Comparison of ENCODE assay signal across 8 cellular contexts in the genomic region with DNA sequence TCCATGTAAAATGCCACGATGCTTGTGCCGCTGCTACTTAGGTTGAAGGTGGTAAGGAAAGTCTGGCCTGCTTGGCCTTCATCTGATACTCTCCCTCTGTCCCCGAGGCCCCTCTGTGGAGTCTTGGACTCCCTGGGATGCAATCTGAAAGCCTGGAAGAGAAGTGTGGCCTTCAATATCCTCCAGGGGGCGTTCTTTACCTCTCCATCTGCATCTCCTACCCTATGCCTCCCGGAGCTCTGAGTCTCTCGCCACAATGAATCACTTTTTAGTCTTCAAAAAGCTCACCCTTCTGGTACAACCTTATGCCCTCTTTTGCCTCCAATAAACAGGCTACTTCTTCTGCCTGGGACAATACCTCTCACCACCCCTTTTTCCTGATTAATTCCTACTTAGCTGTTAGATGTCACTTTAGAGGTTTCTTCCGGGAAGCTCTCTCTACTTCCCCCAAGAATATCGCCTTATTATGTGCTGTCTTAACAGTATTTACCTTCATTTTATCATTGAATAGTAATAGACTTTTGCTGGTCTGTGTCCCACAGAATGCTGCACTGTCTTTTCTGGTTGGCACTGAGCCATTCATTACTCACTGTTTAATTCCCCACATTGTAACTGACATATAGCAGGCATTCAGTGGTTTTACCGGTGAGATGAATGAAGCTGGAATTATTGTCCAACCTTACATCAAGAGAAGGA. TPM values are rescaled to one million over a fixed set of nuclear protein-coding genes. Genes with fewer than 3 reads are reported as not detected.
DNase-seq lines count a peak whose midpoint lies in the region; ATAC-seq and TF ChIP-seq lines count a peak whose summit lies in the region.

No MANE protein-coding gene starts in this region.

- H3K36me3 ChIP-seq in right lobe of liver = no peaks in the 10 kb centered on the region

- H3K27ac Mint-ChIP-seq in activated B cell treated with CpG ODN at 0.5 μM for 24 hours = no peak overlapping the region
- H3K27ac Mint-ChIP-seq in dendritic cell treated with granulocyte-macrophage colony-stimulating factor and Interleukin-4, amounts not matched to agents 40 ng/mL and 50 ng/mL, for 4 days = no peak overlapping the region
- H3K27ac Mint-ChIP-seq in stimulated activated memory B cell treated with anti-CD40 and anti-IgM and Interleukin-4, amounts not matched to agents 10 μg/mL and 1 μg/mL and 100 μg/mL, for 72 hours = no peak overlapping the region

- no peaks in the 10 kb centered on the region for H3K9me3 ChIP-seq in right lobe of liver

- no peak overlapping the region for H3K27ac ChIP-seq in right lobe of liver

- H3K4me3 ChIP-seq in right lobe of liver = no peak overlapping the region

- CTCF ChIA-PET in activated B cell treated with CpG ODN at 0.5 μM for 24 hours (lab: Charles Lee) = interaction anchor here (0.5 to 1.7 kb wide), 20 partner anchors 8 to 1709 kb away, joined by 3 to 16 read pairs (median 4); partner anchors contain the start of gene ATG5

- no peaks in the 10 kb centered on the region for H3K9me3 Mint-ChIP-seq in activated B cell treated with CpG ODN at 0.5 μM for 24 hours
- no peaks in the 10 kb centered on the region for H3K9me3 Mint-ChIP-seq in dendritic cell treated with granulocyte-macrophage colony-stimulating factor and Interleukin-4, amounts not matched to agents 40 ng/mL and 50 ng/mL, for 4 days
- no peaks in the 10 kb centered on the region for H3K9me3 Mint-ChIP-seq in stimulated activated memory B cell treated with anti-CD40 and anti-IgM and Interleukin-4, amounts not matched to agents 10 μg/mL and 1 μg/mL and 100 μg/mL, for 72 hours

- no peaks in the 10 kb centered on the region for H3K4me1 ChIP-seq in right lobe of liver

- no peaks in the 10 kb centered on the region for H3K27me3 ChIP-seq in right lobe of liver

- POLR2A ChIA-PET in activated B cell treated with CpG ODN at 0.5 μM for 24 hours (lab: Charles Lee) = no interaction called here

- 25% methylated on average over 9 of the region's 9 CpGs for WGBS in right lobe of liver (ENCODE audit: insufficient coverage, low coverage, low lambda C conversion rate, missing lambda C conversion rate)

- TF ChIP-seq POLR2A in right lobe of liver (IDR thresholded peaks at IDR 0.05) = no peak

- intact Hi-C loops in activated B cell treated with CpG ODN at 0.5 μM for 24 hours (cut with micrococcal nuclease) = loop anchor here (1.0 to 10.0 kb wide), 4 partner anchors 106 to 1715 kb away; no protein-coding TSS in a partner anchor
- intact Hi-C loops in dendritic cell treated with granulocyte-macrophage colony-stimulating factor and Interleukin-4, amounts not matched to agents 40 ng/mL and 50 ng/mL, for 4 days (cut with micrococcal nuclease) = loop anchor here (5.0 kb wide), 4 partner anchors 108 to 658 kb away; no protein-coding TSS in a partner anchor
- intact Hi-C loops in right lobe of liver (cut with DNase I) = no loop called here
- intact Hi-C loops in posterior vena cava (cut with DNase I) = loop anchor here in 1 of 2 donors (10.0 kb wide), 1 partner anchor 225 kb away; no protein-coding TSS in a partner anchor

- H3K27me3 Mint-ChIP-seq in activated B cell treated with CpG ODN at 0.5 μM for 24 hours = peaks cover 17% of the 10 kb centered on the region
- H3K27me3 Mint-ChIP-seq in dendritic cell treated with granulocyte-macrophage colony-stimulating factor and Interleukin-4, amounts not matched to agents 40 ng/mL and 50 ng/mL, for 4 days = peaks cover 6% of the 10 kb centered on the region
- peaks cover 16% of the 10 kb centered on the region for H3K27me3 Mint-ChIP-seq in stimulated activated memory B cell treated with anti-CD40 and anti-IgM and Interleukin-4, amounts not matched to agents 10 μg/mL and 1 μg/mL and 100 μg/mL, for 72 hours

- no peaks in the 10 kb centered on the region for H3K36me3 Mint-ChIP-seq in activated B cell treated with CpG ODN at 0.5 μM for 24 hours (ENCODE audit: low read depth)
- no peaks in the 10 kb centered on the region for H3K36me3 Mint-ChIP-seq in dendritic cell treated with granulocyte-macrophage colony-stimulating factor and Interleukin-4, amounts not matched to agents 40 ng/mL and 50 ng/mL, for 4 days (ENCODE audit: low read depth)
- H3K36me3 Mint-ChIP-seq in stimulated activated memory B cell treated with anti-CD40 and anti-IgM and Interleukin-4, amounts not matched to agents 10 μg/mL and 1 μg/mL and 100 μg/mL, for 72 hours = no peaks in the 10 kb centered on the region

- ATAC-seq in HG02610 (IDR thresholded peaks at IDR 0.05; ENCODE audit: unreplicated experiment) (peak; percentile 76), activated B cell treated with CpG ODN at 0.5 μM for 24 hours (ENCODE audit: low read depth) (peak; percentile 79), right lobe of liver (peak; percentile 90 to 93 (median 92))
- peak; percentile 78 for ATAC-seq in stimulated activated memory B cell treated with anti-CD40 and anti-IgM and Interleukin-4, amounts not matched to agents 10 μg/mL and 1 μg/mL and 100 μg/mL, for 72 hours

- TF ChIP-seq CTCF in activated B cell treated with CpG ODN at 0.5 μM for 24 hours (IDR thresholded peaks at IDR 0.05) (no peak), right lobe of liver (IDR thresholded peaks at IDR 0.05) (peak; percentile 44 to 68 (median 66))

- H3K4me1 Mint-ChIP-seq in activated B cell treated with CpG ODN at 0.5 μM for 24 hours = peaks cover 7% of the 10 kb centered on the region
- peaks cover 8% of the 10 kb centered on the region for H3K4me1 Mint-ChIP-seq in dendritic cell treated with granulocyte-macrophage colony-stimulating factor and Interleukin-4, amounts not matched to agents 40 ng/mL and 50 ng/mL, for 4 days (ENCODE audit: low read depth)
- H3K4me1 Mint-ChIP-seq in stimulated activated memory B cell treated with anti-CD40 and anti-IgM and Interleukin-4, amounts not matched to agents 10 μg/mL and 1 μg/mL and 100 μg/mL, for 72 hours = peaks cover 8% of the 10 kb centered on the region

- peak; percentile 78 for DNase-seq in EH (ENCODE audit: low read depth)
- DNase-seq in NCI-H2227 (lab: John Stamatoyannopoulos, UW; ENCODE audit: unreplicated experiment) = peak; percentile 61
- DNase-seq in activated B cell treated with CpG ODN at 0.5 μM for 24 hours = no peak
- no peak for DNase-seq in right lobe of liver
- no peak for DNase-seq in posterior vena cava (ENCODE audit: low spot score)

- H3K4me3 Mint-ChIP-seq in activated B cell treated with CpG ODN at 0.5 μM for 24 hours = peak overlapping the region; percentile 59
- peak overlapping the region; percentile 40 for H3K4me3 Mint-ChIP-seq in dendritic cell treated with granulocyte-macrophage colony-stimulating factor and Interleukin-4, amounts not matched to agents 40 ng/mL and 50 ng/mL, for 4 days
- H3K4me3 Mint-ChIP-seq in stimulated activated memory B cell treated with anti-CD40 and anti-IgM and Interleukin-4, amounts not matched to agents 10 μg/mL and 1 μg/mL and 100 μg/mL, for 72 hours = peak overlapping the region; percentile 37

RNA-seq across cellular contexts. Expression of gene ATG5, which starts 13.9 kb away (rescaled TPM):
- total RNA-seq in activated B cell treated with CpG ODN at 0.5 μM for 24 hours (29.7 and 30.3 TPM in 2 replicates), right lobe of liver (10 to 100 TPM; 12.8 to 27.8 (median 16.3) TPM), posterior vena cava (10 to 100 TPM; 28.2 to 29.4 TPM)

RNA-seq across cellular contexts. Expression of gene CRYBG1, which starts 21.0 kb away (rescaled TPM):
- 32.3 and 33.6 TPM in 2 replicates for total RNA-seq in activated B cell treated with CpG ODN at 0.5 μM for 24 hours
- total RNA-seq in right lobe of liver = 10 to 100 TPM in 1 of 6 experiments, 1 to 10 TPM in 5; 6.8 to 10.9 (median 7.9) TPM
- total RNA-seq in posterior vena cava = 1 to 10 TPM; 4.6 to 5.5 TPM

Comparison
In these comparisons a context has a peak if more than half of its experiments do, and no peak if none do; other contexts are left out.
1. DNase-seq: peak in EH (single experiment) and NCI-H2227 (single experiment); none in activated B cell treated with CpG ODN at 0.5 μM for 24 hours (single experiment), right lobe of liver (0 of 3) and posterior vena cava (single experiment).
2. intact Hi-C loops: an anchor here in activated B cell treated with CpG ODN at 0.5 μM for 24 hours (1.0 to 10.0 kb wide) and dendritic cell treated with granulocyte-macrophage colony-stimulating factor and Interleukin-4, amounts not matched to agents 40 ng/mL and 50 ng/mL, for 4 days (5.0 kb wide); none called in right lobe of liver.
3. Peak in every context shown above with its lines, with median percentiles within 50 percentile points of each other: ATAC-seq and H3K4me3 Mint-ChIP-seq.